Comparison of ENCODE assay signal across 12 cellular contexts in the genomic region with DNA sequence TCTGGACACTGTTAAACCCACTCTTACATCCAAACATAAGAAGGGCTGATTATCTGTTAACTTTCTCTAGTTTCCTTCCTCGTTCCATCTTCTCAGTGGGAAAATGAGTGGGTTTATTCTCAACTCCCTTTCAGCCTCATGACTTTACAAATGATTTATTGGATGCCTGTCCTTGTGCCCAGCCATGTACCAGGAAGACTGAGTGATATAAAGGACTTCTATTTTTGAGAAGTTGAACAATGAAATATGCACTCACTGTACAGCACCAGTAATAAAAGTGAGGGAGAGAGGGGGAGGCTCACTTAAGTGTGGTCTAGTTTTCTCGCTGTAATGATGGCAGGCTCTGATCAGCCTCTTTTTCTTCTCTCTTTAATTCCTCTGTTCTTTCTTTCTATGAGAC.
DNase-seq lines count a peak whose midpoint lies in the region; TF ChIP-seq lines count a peak whose summit lies in the region.
"Had no signal": no experiment of that assay in that cellular context is flagged by ENCODE, and none has a peak within 500 bp of the region (broad histone marks: within the 10 kb centered on the region; RNA-seq: fewer than 3 reads in every experiment).

No MANE protein-coding gene starts in this region.

- TF ChIP-seq CTCF in breast epithelium (IDR thresholded peaks at IDR 0.05) (no peak), mammary epithelial cell (conservative IDR thresholded peaks at IDR 0.05 in 1 of 2, IDR thresholded peaks at IDR 0.05 in 1 of 2; ENCODE audit: extremely low read depth in 1 of 2, insufficient read depth in 1 of 2, low read depth in 1 of 2, low read length in 2 of 2) (no peak), esophagus squamous epithelium (IDR thresholded peaks at IDR 0.05) (no peak), type B pancreatic cell (conservative IDR thresholded peaks at IDR 0.05) (no peak)

- H4K12ac ChIP-seq in trophoblast cell (ENCODE audit: low read depth, low read length): no peak overlapping the region

- no peak overlapping the region for H3K4me3 ChIP-seq in breast epithelium
- H3K4me3 ChIP-seq in mammary epithelial cell (replicated peaks in 1 of 3; ENCODE audit: insufficient read depth in 1 of 3, low read depth in 2 of 3, low read length in 3 of 3): no peak overlapping the region
- H3K4me3 ChIP-seq in esophagus squamous epithelium: no peak overlapping the region
- no peak overlapping the region for H3K4me3 ChIP-seq in trophoblast cell (ENCODE audit: low read depth, low read length)

- in situ Hi-C loops in mammary epithelial cell (cut with MboI; ENCODE audit: low sequenced_read_pairs in 2 of 2): no loop called here

- no peaks in the 10 kb centered on the region for H3K27me3 Mint-ChIP-seq in type B pancreatic cell

- no peaks in the 10 kb centered on the region for H4K20me1 ChIP-seq in mammary epithelial cell (ENCODE audit: insufficient read depth, low read length)

- CTCF ChIA-PET in mammary epithelial cell (lab: Charles Lee; ENCODE audit: low non-redundant PET): no interaction called here

- peaks cover 9% of the 10 kb centered on the region for H3K79me1 ChIP-seq in trophoblast cell (ENCODE audit: low read length)

- H3K23ac ChIP-seq in trophoblast cell (ENCODE audit: low read length): no peak overlapping the region

- no peak overlapping the region for H4K8ac ChIP-seq in trophoblast cell (ENCODE audit: low read depth, low read length)

- H3K4me2 ChIP-seq in mammary epithelial cell (ENCODE audit: insufficient read depth, low read depth, low read length) (no peak overlapping the region), trophoblast cell (ENCODE audit: low read length) (peak overlapping the region; percentile 34)

- peak overlapping the region; percentile 61 for H2BK120ac ChIP-seq in trophoblast cell (ENCODE audit: insufficient read depth, low read length, poor library complexity)

- intact Hi-C loops in breast epithelium (cut with DNase I; ENCODE audit: low total_unique reads): loop anchor here (5.0 kb wide), 1 partner anchor 705 kb away; no protein-coding TSS in a partner anchor
- intact Hi-C loops in mammary epithelial cell (cut with micrococcal nuclease): no loop called here
- intact Hi-C loops in esophagus squamous epithelium (cut with DNase I): no loop called here

- H3K27ac ChIP-seq in breast epithelium: peak overlapping the region; percentile 78
- no peak overlapping the region for H3K27ac ChIP-seq in mammary epithelial cell (ENCODE audit: insufficient read depth, low read depth, low read length)
- peak overlapping the region; percentile 68 to 85 (median 80) for H3K27ac ChIP-seq in esophagus squamous epithelium
- H3K27ac ChIP-seq in trophoblast cell (ENCODE audit: low read depth, low read length): peak overlapping the region; percentile 52

- H3K36me3 ChIP-seq in breast epithelium: no peaks in the 10 kb centered on the region
- no peaks in the 10 kb centered on the region for H3K36me3 ChIP-seq in mammary epithelial cell (ENCODE audit: insufficient read depth, low read length)
- no peaks in the 10 kb centered on the region for H3K36me3 ChIP-seq in esophagus squamous epithelium
- H3K36me3 ChIP-seq in trophoblast cell (ENCODE audit: control insufficient read depth in 1 of 2, insufficient read depth in 2 of 2, low read length in 2 of 2): no peaks in the 10 kb centered on the region

- H3K14ac ChIP-seq in trophoblast cell (ENCODE audit: low read length): no peak overlapping the region

- no peaks in the 10 kb centered on the region for H3K4me1 ChIP-seq in breast epithelium
- H3K4me1 ChIP-seq in mammary epithelial cell (ENCODE audit: insufficient read depth, low read length): no peaks in the 10 kb centered on the region
- H3K4me1 ChIP-seq in esophagus squamous epithelium: peaks cover 0 to 31% (median 0%) of the 10 kb centered on the region in 3 donors
- H3K4me1 ChIP-seq in trophoblast cell (ENCODE audit: control insufficient read depth in 1 of 2, insufficient read depth in 2 of 2, low read length in 2 of 2): peaks cover 4 to 18% of the 10 kb centered on the region in 2 experiments

- DNase-seq in breast epithelium (ENCODE audit: low spot score in 2 of 2) (no peak), mammary epithelial cell (no peak), esophagus squamous epithelium (lab: John Stamatoyannopoulos, UW) (no peak), trophoblast cell (no peak), type B pancreatic cell (ENCODE audit: extremely low spot score, unreplicated experiment) (no peak), NCI-H2029 treated with DMSO at 0.1 percent for 48 hours (lab: John Stamatoyannopoulos, UW) (no peak), NCI-H524 (lab: John Stamatoyannopoulos, UW) (no peak)
- no peak for DNase-seq in activated CD4-positive, alpha-beta T cell treated with anti-CD3 and anti-CD28 coated beads, Interleukin-2, amount 50 U/mL, for 4 hours
- DNase-seq: 8988T; C1 segment of cervical spinal cord; NCI-H1436 treated with DMSO at 0.1 percent for 48 hours; NK-92 treated with Interleukin-12 subunit alpha and Interleukin-12 subunit beta, amount 100 ng/mL, for 24 hours had no signal

- WGBS in mammary epithelial cell (ENCODE audit: low coverage, missing lambda C conversion rate): 100% methylated on average over 2 of the region's 2 CpGs
- 72 to 90% methylated on average over 2 of the region's 2 CpGs for WGBS in esophagus squamous epithelium, 2 donors
- no CpG with 5 or more reads among the region's 2 CpGs for WGBS in trophoblast cell (ENCODE audit: extremely low coverage, insufficient coverage, insufficient read length)

- no peak overlapping the region for H2BK12ac ChIP-seq in trophoblast cell (ENCODE audit: low read length)

- peaks cover 33% of the 10 kb centered on the region for H3K4me1 Mint-ChIP-seq in type B pancreatic cell (ENCODE audit: unreplicated experiment)

- no peaks in the 10 kb centered on the region for H3K36me3 Mint-ChIP-seq in type B pancreatic cell

- peak overlapping the region; percentile 25 for H3K4me3 Mint-ChIP-seq in type B pancreatic cell

- H3K9me3 Mint-ChIP-seq in type B pancreatic cell: peaks cover 5% of the 10 kb centered on the region

- no peak overlapping the region for H2BK5ac ChIP-seq in trophoblast cell (ENCODE audit: low read depth, low read length, poor library complexity)

- H3K79me2 ChIP-seq in mammary epithelial cell (ENCODE audit: insufficient read depth, low read length) (no peaks in the 10 kb centered on the region), trophoblast cell (ENCODE audit: control insufficient read depth, insufficient read depth, low read length, poor library complexity) (peaks cover 2% of the 10 kb centered on the region)

- BruUV-seq in mammary epithelial cell (replicated peaks; lab: Mats Ljungman, UMichigan): no TSS peak

- no peaks in the 10 kb centered on the region for H3K27me3 ChIP-seq in breast epithelium
- no peaks in the 10 kb centered on the region for H3K27me3 ChIP-seq in mammary epithelial cell (ENCODE audit: insufficient read depth, low read length)
- no peaks in the 10 kb centered on the region for H3K27me3 ChIP-seq in esophagus squamous epithelium
- no peaks in the 10 kb centered on the region for H3K27me3 ChIP-seq in trophoblast cell (ENCODE audit: insufficient read depth, low read length)

- no peak overlapping the region for H3K9ac ChIP-seq in mammary epithelial cell (ENCODE audit: insufficient read depth, low read length)
- no peak overlapping the region for H3K9ac ChIP-seq in trophoblast cell (ENCODE audit: low read length)

- TF ChIP-seq POLR2A in breast epithelium (IDR thresholded peaks at IDR 0.05) (no peak), esophagus squamous epithelium (IDR thresholded peaks at IDR 0.05) (no peak)

- peak overlapping the region; percentile 92 for H3K27ac Mint-ChIP-seq in type B pancreatic cell

- H2AFZ ChIP-seq in mammary epithelial cell (ENCODE audit: low read depth, low read length): no peak overlapping the region
- H2AFZ ChIP-seq in trophoblast cell (ENCODE audit: insufficient read depth, low read length, poor library complexity): no peak overlapping the region

- H3K9me3 ChIP-seq in breast epithelium (no peaks in the 10 kb centered on the region), mammary epithelial cell (replicated peaks; ENCODE audit: insufficient read depth, low read length) (no peaks in the 10 kb centered on the region), esophagus squamous epithelium (no peaks in the 10 kb centered on the region), trophoblast cell (ENCODE audit: insufficient read depth, low read depth, low read length) (peaks cover 7% of the 10 kb centered on the region)

- peak overlapping the region; percentile 13 for H3K4ac ChIP-seq in trophoblast cell (ENCODE audit: low read depth, low read length)

- no peak overlapping the region for H4K91ac ChIP-seq in trophoblast cell (ENCODE audit: low read depth, low read length)

- no peak overlapping the region for H3K18ac ChIP-seq in trophoblast cell (ENCODE audit: low read length)

- no peak overlapping the region for H2AK5ac ChIP-seq in trophoblast cell (ENCODE audit: low read length)

- dilution Hi-C loops in mammary epithelial cell (cut with HindIII; ENCODE audit: low sequenced_read_pairs): no loop called here
